ENCODE assay signal across 1 cellular context in the genomic region with DNA sequence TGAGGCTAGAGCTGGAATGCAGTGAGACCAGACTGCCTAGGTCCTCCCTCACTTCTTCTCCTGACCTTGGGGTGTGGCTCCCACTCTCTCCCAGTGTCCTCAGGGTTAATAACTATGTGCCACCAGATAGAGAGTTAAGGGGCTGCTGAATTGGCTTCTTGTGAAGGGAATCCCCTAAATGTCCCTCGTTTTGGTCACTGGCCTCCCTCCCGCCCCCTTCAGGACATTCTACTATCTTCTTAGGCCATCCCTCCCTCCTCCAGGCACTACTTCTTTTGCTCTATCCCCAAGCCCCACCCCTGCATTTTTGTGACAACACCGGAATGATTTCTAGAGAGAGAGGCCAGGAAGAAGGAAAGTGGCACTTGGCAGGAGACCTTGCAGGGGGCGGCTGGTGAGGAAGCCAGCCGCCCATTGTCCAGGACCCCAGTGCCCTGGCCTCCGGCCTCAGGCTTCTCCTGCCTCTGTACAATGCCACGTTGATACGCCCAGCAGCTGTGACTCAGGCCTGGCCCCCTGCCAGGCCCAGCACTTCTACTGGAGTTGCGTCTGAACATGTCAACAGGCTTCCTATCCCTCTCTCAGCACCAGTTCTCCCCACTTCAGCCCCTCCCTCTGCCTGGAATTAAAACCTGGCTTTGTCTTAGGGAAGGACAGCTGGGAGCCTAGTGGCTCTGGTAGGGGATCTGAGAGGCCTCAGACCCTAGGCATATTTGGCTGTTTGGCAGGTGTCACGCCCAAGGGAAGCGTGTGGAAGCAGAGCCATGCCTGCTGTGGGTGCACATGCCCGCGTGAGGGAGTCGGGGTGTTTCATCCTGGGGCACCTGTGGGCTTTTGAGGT.
TF ChIP-seq lines count a peak whose summit lies in the region.

No MANE protein-coding gene starts in this region.

TF ChIP-seq in HCT116, 20 proteins besides CTCF, POLR2A, EP300 and RAD21 (continued from another document):
- TF ChIP-seq, protein P1, sequence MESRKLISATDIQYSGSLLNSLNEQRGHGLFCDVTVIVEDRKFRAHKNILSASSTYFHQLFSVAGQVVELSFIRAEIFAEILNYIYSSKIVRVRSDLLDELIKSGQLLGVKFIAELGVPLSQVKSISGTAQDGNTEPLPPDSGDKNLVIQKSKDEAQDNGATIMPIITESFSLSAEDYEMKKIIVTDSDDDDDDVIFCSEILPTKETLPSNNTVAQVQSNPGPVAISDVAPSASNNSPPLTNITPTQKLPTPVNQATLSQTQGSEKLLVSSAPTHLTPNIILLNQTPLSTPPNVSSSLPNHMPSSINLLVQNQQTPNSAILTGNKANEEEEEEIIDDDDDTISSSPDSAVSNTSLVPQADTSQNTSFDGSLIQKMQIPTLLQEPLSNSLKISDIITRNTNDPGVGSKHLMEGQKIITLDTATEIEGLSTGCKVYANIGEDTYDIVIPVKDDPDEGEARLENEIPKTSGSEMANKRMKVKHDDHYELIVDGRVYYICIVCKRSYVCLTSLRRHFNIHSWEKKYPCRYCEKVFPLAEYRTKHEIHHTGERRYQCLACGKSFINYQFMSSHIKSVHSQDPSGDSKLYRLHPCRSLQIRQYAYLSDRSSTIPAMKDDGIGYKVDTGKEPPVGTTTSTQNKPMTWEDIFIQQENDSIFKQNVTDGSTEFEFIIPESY (IDR thresholded peaks at IDR 0.05; ENCODE audit: extremely low read depth, insufficient replicate concordance, low read length) = no peak
- TF ChIP-seq FOSL1 (IDR thresholded peaks at IDR 0.05; ENCODE audit: low read depth) (no peak), EGR1 (IDR thresholded peaks at IDR 0.05; ENCODE audit: low read depth) (no peak), TCF7L2 (IDR thresholded peaks at IDR 0.05; ENCODE audit: borderline replicate concordance, extremely low read depth, insufficient read depth, insufficient read length) (peak; percentile 45), CBX3 (IDR thresholded peaks at IDR 0.05; ENCODE audit: low read depth) (no peak), EZH2 (IDR thresholded peaks at IDR 0.05) (no peak), SRF (IDR thresholded peaks at IDR 0.05; ENCODE audit: low read depth) (no peak), YY1 (IDR thresholded peaks at IDR 0.05; ENCODE audit: extremely low read depth, insufficient replicate concordance, low read depth, low read length) (peak; percentile 50), ZNF274 (IDR thresholded peaks at IDR 0.05; ENCODE audit: low read depth, low read length) (no peak)
- TF ChIP-seq, protein P2, sequence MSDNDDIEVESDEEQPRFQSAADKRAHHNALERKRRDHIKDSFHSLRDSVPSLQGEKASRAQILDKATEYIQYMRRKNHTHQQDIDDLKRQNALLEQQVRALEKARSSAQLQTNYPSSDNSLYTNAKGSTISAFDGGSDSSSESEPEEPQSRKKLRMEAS (IDR thresholded peaks at IDR 0.05) = no peak
- TF ChIP-seq, protein P3, sequence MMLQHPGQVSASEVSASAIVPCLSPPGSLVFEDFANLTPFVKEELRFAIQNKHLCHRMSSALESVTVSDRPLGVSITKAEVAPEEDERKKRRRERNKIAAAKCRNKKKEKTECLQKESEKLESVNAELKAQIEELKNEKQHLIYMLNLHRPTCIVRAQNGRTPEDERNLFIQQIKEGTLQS (IDR thresholded peaks at IDR 0.05) = no peak
